In the genomic region with DNA sequence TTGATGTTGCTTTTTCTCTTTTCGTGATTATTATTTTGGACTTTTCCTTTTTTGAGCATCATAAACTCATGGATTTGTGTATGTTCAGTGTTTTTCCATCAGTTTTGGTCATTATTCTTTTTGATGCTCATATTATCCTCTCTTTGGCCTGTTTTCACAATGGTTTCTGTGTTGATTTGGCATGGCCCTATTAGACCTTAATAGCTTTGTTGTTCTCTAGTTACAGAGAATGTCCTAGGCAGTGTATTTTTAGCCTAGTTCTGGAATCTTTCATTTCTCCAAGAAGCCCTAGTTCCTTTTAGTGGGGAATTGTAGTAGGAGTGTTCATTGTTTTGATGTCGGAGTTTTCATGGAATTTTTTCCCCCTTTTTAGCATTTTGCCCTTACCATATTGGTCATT, we compare ENCODE assay signal across 17 cellular contexts. TPM values are rescaled to one million over a fixed set of nuclear protein-coding genes. Genes with fewer than 3 reads are reported as not detected.
DNase-seq lines count a peak whose midpoint lies in the region; ATAC-seq and TF ChIP-seq lines count a peak whose summit lies in the region.
"Had no signal": no experiment of that assay in that cellular context is flagged by ENCODE, and none has a peak within 500 bp of the region (broad histone marks: within the 10 kb centered on the region; RNA-seq: fewer than 3 reads in every experiment).

No MANE protein-coding gene starts in this region.

- H3K27ac ChIP-seq in left ventricle myocardium inferior (replicated peaks) = peak overlapping the region; percentile 48
- peak overlapping the region; percentile 23 to 52 (median 42) for H3K27ac ChIP-seq in sigmoid colon
- H3K27ac ChIP-seq in breast epithelium = no peak overlapping the region
- H3K27ac ChIP-seq: A549; BLaER1 treated with 17β-estradiol and CSF1 and Interleukin-3, amounts not matched to agents 10 nM and 100 nM had no signal

- H3K27me3 ChIP-seq in left ventricle myocardium inferior (ENCODE audit: low read depth) (no peaks in the 10 kb centered on the region), sigmoid colon (no peaks in the 10 kb centered on the region), breast epithelium (no peaks in the 10 kb centered on the region)
- H3K27me3 ChIP-seq: BLaER1 treated with 17β-estradiol and CSF1 and Interleukin-3, amounts not matched to agents 10 nM and 100 nM had no signal

- TF ChIP-seq POLR2A in sigmoid colon (IDR thresholded peaks at IDR 0.05) = no peak
- TF ChIP-seq POLR2A in breast epithelium (IDR thresholded peaks at IDR 0.05) = no peak

- H3K9me3 ChIP-seq in left ventricle myocardium inferior (replicated peaks) = no peaks in the 10 kb centered on the region
- H3K9me3 ChIP-seq in sigmoid colon = no peaks in the 10 kb centered on the region
- no peaks in the 10 kb centered on the region for H3K9me3 ChIP-seq in breast epithelium
- H3K9me3 ChIP-seq: A549; BLaER1 treated with 17β-estradiol and CSF1 and Interleukin-3, amounts not matched to agents 10 nM and 100 nM had no signal

- H3K36me3 ChIP-seq in left ventricle myocardium inferior (peaks cover 62% of the 10 kb centered on the region), sigmoid colon (peaks cover 9 to 60% (median 23%) of the 10 kb centered on the region in 4 donors), breast epithelium (no peaks in the 10 kb centered on the region)

- H3K4me1 ChIP-seq in left ventricle myocardium inferior (peaks cover 25% of the 10 kb centered on the region), sigmoid colon (peaks cover 0 to 20% (median 14%) of the 10 kb centered on the region in 4 donors), breast epithelium (no peaks in the 10 kb centered on the region)
- H3K4me1 ChIP-seq: BLaER1 treated with 17β-estradiol and CSF1 and Interleukin-3, amounts not matched to agents 10 nM and 100 nM had no signal

- DNase-seq in Ammon's horn (ENCODE audit: low spot score) (peak; percentile 46), left ventricle myocardium inferior (no peak), sigmoid colon (no peak), breast epithelium (ENCODE audit: low spot score in 2 of 2) (no peak), NCI-H345 (lab: John Stamatoyannopoulos, UW) (no peak), NCI-H345 treated with DMSO at 0.1 percent for 48 hours (lab: John Stamatoyannopoulos, UW; ENCODE audit: unreplicated experiment) (no peak)
- DNase-seq in central memory CD8-positive, alpha-beta T cell (ENCODE audit: low spot score in 2 of 2) = no peak
- DNase-seq: activated CD4-positive, alpha-beta T cell treated with anti-CD3 and anti-CD28 coated beads for 4 hours; activated gamma-delta T cell; Kasumi-1; NCI-H1048; NCI-H2081; NCI-H510A treated with DMSO at 0.1 percent for 48 hours; stimulated activated naive B cell treated with anti-CD40 and anti-IgM and Interleukin-4, amounts not matched to agents 10 μg/mL and 1 μg/mL and 100 μg/mL, for 72 hours had no signal

- WGBS in sigmoid colon, 2 donors = 94 to 98% methylated on average over 2 of the region's 2 CpGs

- no peak for TF ChIP-seq EP300 in sigmoid colon (IDR thresholded peaks at IDR 0.05)

- intact Hi-C loops in left ventricle myocardium inferior (cut with micrococcal nuclease) = no loop called here
- intact Hi-C loops in sigmoid colon (cut with DNase I) = no loop called here
- intact Hi-C loops in breast epithelium (cut with DNase I; ENCODE audit: low total_unique reads) = no loop called here

- no peak overlapping the region for H3K4me3 Mint-ChIP-seq in central memory CD8-positive, alpha-beta T cell
- H3K4me3 Mint-ChIP-seq: stimulated activated naive B cell treated with anti-CD40 and anti-IgM and Interleukin-4, amounts not matched to agents 10 μg/mL and 1 μg/mL and 100 μg/mL, for 72 hours had no signal

- H3K36me3 Mint-ChIP-seq in central memory CD8-positive, alpha-beta T cell (ENCODE audit: insufficient read depth) = peaks cover 58% of the 10 kb centered on the region

- TF ChIP-seq CTCF in left ventricle myocardium inferior (IDR thresholded peaks at IDR 0.05; ENCODE audit: borderline replicate concordance) (no peak), sigmoid colon (IDR thresholded peaks at IDR 0.05) (no peak), breast epithelium (IDR thresholded peaks at IDR 0.05) (no peak)

- no peaks in the 10 kb centered on the region for H3K27me3 Mint-ChIP-seq in central memory CD8-positive, alpha-beta T cell
- H3K27me3 Mint-ChIP-seq: stimulated activated naive B cell treated with anti-CD40 and anti-IgM and Interleukin-4, amounts not matched to agents 10 μg/mL and 1 μg/mL and 100 μg/mL, for 72 hours had no signal

- H3K4me3 ChIP-seq in left ventricle myocardium inferior = no peak overlapping the region
- H3K4me3 ChIP-seq in sigmoid colon = no peak overlapping the region
- no peak overlapping the region for H3K4me3 ChIP-seq in breast epithelium
- H3K4me3 ChIP-seq: A549; BLaER1 treated with 17β-estradiol and CSF1 and Interleukin-3, amounts not matched to agents 10 nM and 100 nM had no signal

- no peaks in the 10 kb centered on the region for H3K9me3 Mint-ChIP-seq in central memory CD8-positive, alpha-beta T cell
- H3K9me3 Mint-ChIP-seq: stimulated activated naive B cell treated with anti-CD40 and anti-IgM and Interleukin-4, amounts not matched to agents 10 μg/mL and 1 μg/mL and 100 μg/mL, for 72 hours had no signal

- no peak for ATAC-seq in central memory CD8-positive, alpha-beta T cell (replicated peaks; ENCODE audit: extremely low read depth, poor library complexity, severe bottlenecking)
- no peak for ATAC-seq in HG02759 (IDR thresholded peaks at IDR 0.05; ENCODE audit: unreplicated experiment)
- ATAC-seq: A549; stimulated activated naive B cell treated with anti-CD40 and anti-IgM and Interleukin-4, amounts not matched to agents 10 μg/mL and 1 μg/mL and 100 μg/mL, for 72 hours had no signal

- H3K27ac Mint-ChIP-seq in central memory CD8-positive, alpha-beta T cell (ENCODE audit: low read depth) = peak overlapping the region; percentile 3
- H3K27ac Mint-ChIP-seq: stimulated activated naive B cell treated with anti-CD40 and anti-IgM and Interleukin-4, amounts not matched to agents 10 μg/mL and 1 μg/mL and 100 μg/mL, for 72 hours had no signal

- H3K4me1 Mint-ChIP-seq in central memory CD8-positive, alpha-beta T cell = peaks cover 10% of the 10 kb centered on the region

RNA-seq across cellular contexts. Expression of gene ROPN1L, which starts 41.3 kb away (rescaled TPM):
- total RNA-seq in left ventricle myocardium inferior = 0.38 TPM
- 1 to 10 TPM in 1 of 4 donors, under 1 TPM in 1, not detected in 2; 0.68 to 1.9 TPM for total RNA-seq in sigmoid colon
- 1 to 10 TPM in 1 of 3 donors, under 1 TPM in 1, not detected in 1; 0.35 to 2.4 TPM for polyA plus RNA-seq in sigmoid colon
- total RNA-seq in breast epithelium = 1 to 10 TPM in 1 of 3 donors, under 1 TPM in 2; 0.29 to 2.9 (median 0.48) TPM

RNA-seq across cellular contexts. Expression of gene MARCHF6, which starts 46.9 kb away (rescaled TPM):
- 162 TPM for total RNA-seq in left ventricle myocardium inferior
- 100 to 1,000 TPM in 1 of 4 donors, 10 to 100 TPM in 3; 77.0 to 108 (median 92.1) TPM for total RNA-seq in sigmoid colon
- polyA plus RNA-seq in sigmoid colon = 10 to 100 TPM in 2 of 3 donors, 1 to 10 TPM in 1; 6.0 to 42.2 (median 11.4) TPM
- 100 to 1,000 TPM in 2 of 3 donors, 10 to 100 TPM in 1; 90.8 to 123 (median 121) TPM for total RNA-seq in breast epithelium

Comparison
In these comparisons a context has a peak if more than half of its experiments do, and no peak if none do; other contexts are left out.
1. H3K27ac ChIP-seq: peak in left ventricle myocardium inferior (single experiment) and sigmoid colon (4 of 4); none in breast epithelium (0 of 2).